Comparison of ENCODE assay signal across 1 cellular context in the genomic region with DNA sequence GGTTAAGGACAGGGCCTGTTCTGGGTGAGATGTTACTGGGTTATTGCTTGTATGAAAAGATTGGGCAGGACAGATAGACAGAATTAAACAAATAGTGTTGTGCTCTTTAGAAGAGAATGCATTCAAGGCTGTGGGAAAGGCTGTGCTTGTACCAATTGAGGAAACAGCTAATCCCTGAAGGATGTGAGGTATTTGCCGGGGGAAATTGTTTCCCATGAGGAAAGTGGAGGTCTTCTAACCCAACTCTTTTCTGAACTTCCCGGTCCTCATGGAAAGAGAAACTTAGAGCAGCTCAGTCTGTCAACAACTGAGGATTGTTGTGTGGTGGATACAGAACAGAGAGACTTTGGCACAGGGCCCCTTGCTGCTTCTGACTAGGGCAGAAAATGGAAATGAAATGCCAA.
TF ChIP-seq lines count a peak whose summit lies in the region.

No MANE protein-coding gene starts in this region.

TF ChIP-seq in IMR-90, 13 proteins besides CTCF, POLR2A, EP300 and RAD21 (continued from another document):
- TF ChIP-seq NFE2L2 (IDR thresholded peaks at IDR 0.05; ENCODE audit: low read depth, low read length) (no peak), RCOR1 (IDR thresholded peaks at IDR 0.05; ENCODE audit: insufficient replicate concordance, low read length) (no peak), SMC3 (IDR thresholded peaks at IDR 0.05; ENCODE audit: low read depth, low read length) (no peak)
